ENCODE assay signal across 25 cellular contexts in the genomic region with DNA sequence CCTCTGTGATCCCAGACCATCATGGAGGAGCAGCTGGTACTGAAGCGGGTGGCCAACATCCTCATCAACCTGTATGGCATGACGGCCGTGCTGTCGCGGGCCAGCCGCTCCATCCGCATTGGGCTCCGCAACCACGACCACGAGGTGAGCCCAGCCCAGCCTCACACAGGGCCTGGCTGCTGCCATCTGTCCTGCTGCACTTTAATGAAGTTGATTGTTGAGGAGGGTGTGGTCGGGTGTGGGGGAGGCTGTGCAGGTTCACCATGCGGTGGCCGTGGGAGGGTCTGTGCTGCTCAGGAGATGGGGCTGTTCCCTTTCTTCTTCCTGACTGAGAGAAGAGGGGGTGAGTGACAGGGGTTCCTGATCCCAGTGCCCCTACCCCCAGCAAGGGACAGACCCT.
"Had no signal": no experiment of that assay in that cellular context is flagged by ENCODE, and none has a peak within 500 bp of the region (broad histone marks: within the 10 kb centered on the region; RNA-seq: fewer than 3 reads in every experiment).

No MANE protein-coding gene starts in this region.

- H3K27me3 Mint-ChIP-seq: activated CD4-positive, alpha-beta memory T cell treated with anti-CD3 and anti-CD28 coated beads, Interleukin-2, amount 10 ng/mL, durations not matched to agents 7 days and 5 days; activated CD4-positive, alpha-beta T cell treated with anti-CD3 and anti-CD28 coated beads, Interleukin-2, amount 10 ng/mL, durations not matched to agents 7 days and 5 days; activated naive CD4-positive, alpha-beta T cell treated with anti-CD3 and anti-CD28 coated beads, Interleukin-2, amount 50 U/mL, for 24 hours; activated naive CD8-positive, alpha-beta T cell treated with anti-CD3 and anti-CD28 coated beads, Interleukin-2, amount 50 U/mL, for 24 hours; activated T-cell treated with anti-CD3 and anti-CD28 coated beads, Interleukin-2, amount 50 U/mL, for 24 hours; central memory CD8-positive, alpha-beta T cell; naive thymus-derived CD4-positive, alpha-beta T cell; stimulated activated memory B cell treated with anti-CD40 and anti-IgM and Interleukin-4, amounts not matched to agents 10 μg/mL and 1 μg/mL and 100 μg/mL, for 72 hours; T-helper 17 cell had no signal

- H3K4me1 ChIP-seq: pancreas, psoas muscle, suprapubic skin, tibial artery had no signal

- H3K9me3 Mint-ChIP-seq: activated CD4-positive, alpha-beta memory T cell treated with anti-CD3 and anti-CD28 coated beads, Interleukin-2, amount 10 ng/mL, durations not matched to agents 7 days and 5 days; activated CD4-positive, alpha-beta T cell treated with anti-CD3 and anti-CD28 coated beads, Interleukin-2, amount 10 ng/mL, durations not matched to agents 7 days and 5 days; activated naive CD4-positive, alpha-beta T cell treated with anti-CD3 and anti-CD28 coated beads, Interleukin-2, amount 50 U/mL, for 24 hours; activated naive CD8-positive, alpha-beta T cell treated with anti-CD3 and anti-CD28 coated beads, Interleukin-2, amount 50 U/mL, for 24 hours; activated T-cell treated with anti-CD3 and anti-CD28 coated beads, Interleukin-2, amount 50 U/mL, for 24 hours; central memory CD8-positive, alpha-beta T cell; naive thymus-derived CD4-positive, alpha-beta T cell; stimulated activated memory B cell treated with anti-CD40 and anti-IgM and Interleukin-4, amounts not matched to agents 10 μg/mL and 1 μg/mL and 100 μg/mL, for 72 hours; WTC11 had no signal

- DNase-seq: activated CD4-positive, alpha-beta memory T cell treated with anti-CD3 and anti-CD28 coated beads, Interleukin-2, amount 10 ng/mL, durations not matched to agents 7 days and 5 days; activated CD4-positive, alpha-beta T cell treated with anti-CD3 and anti-CD28 coated beads for 1 hour; activated CD4-positive, alpha-beta T cell treated with anti-CD3 and anti-CD28 coated beads, Interleukin-2, amount 10 ng/mL, durations not matched to agents 7 days and 5 days; activated CD8-positive, alpha-beta memory T cell treated with anti-CD3 and anti-CD28 coated beads, Interleukin-2, amount 50 U/mL, for 48 hours; activated naive CD8-positive, alpha-beta T cell treated with anti-CD3 and anti-CD28 coated beads, Interleukin-2, amount 50 U/mL, for 24 hours; activated T-cell treated with anti-CD3 and anti-CD28 coated beads, Interleukin-2, amount 50 U/mL, for 24 hours; amygdala; effector CD8-positive, alpha-beta T cell; midbrain; naive thymus-derived CD4-positive, alpha-beta T cell; pancreas; psoas muscle; stimulated activated CD4-positive, alpha-beta T cell treated with anti-CD3 and anti-CD28 coated beads, Interleukin-1b, Interleukin-23, amount 100 ng/mL, for 48 hours; stimulated activated CD4-positive, alpha-beta T cell treated with anti-CD3 and anti-CD28 coated beads, Interleukin-4, amount 100 ng/mL, for 4 hours; stimulated activated CD8-positive, alpha-beta memory T cell treated with anti-CD3 and anti-CD28 coated beads, Interleukin-4, amount 100 ng/mL, for 48 hours; T-helper 17 cell; T1000; tibial artery had no signal

- ATAC-seq: activated naive CD8-positive, alpha-beta T cell treated with anti-CD3 and anti-CD28 coated beads, Interleukin-2, amount 50 U/mL, for 24 hours; naive thymus-derived CD4-positive, alpha-beta T cell; pancreas; stimulated activated memory B cell treated with anti-CD40 and anti-IgM and Interleukin-4, amounts not matched to agents 10 μg/mL and 1 μg/mL and 100 μg/mL, for 72 hours; T-helper 17 cell; WTC11 had no signal

- H3K4me2 ChIP-seq: smooth muscle cell had no signal

- FAIRE-seq: frontal cortex, pancreas had no signal

- H3K4me1 Mint-ChIP-seq: activated CD4-positive, alpha-beta memory T cell treated with anti-CD3 and anti-CD28 coated beads, Interleukin-2, amount 10 ng/mL, durations not matched to agents 7 days and 5 days; activated CD4-positive, alpha-beta T cell treated with anti-CD3 and anti-CD28 coated beads, Interleukin-2, amount 10 ng/mL, durations not matched to agents 7 days and 5 days; activated naive CD4-positive, alpha-beta T cell treated with anti-CD3 and anti-CD28 coated beads, Interleukin-2, amount 50 U/mL, for 24 hours; activated naive CD8-positive, alpha-beta T cell treated with anti-CD3 and anti-CD28 coated beads, Interleukin-2, amount 50 U/mL, for 24 hours; central memory CD8-positive, alpha-beta T cell; naive thymus-derived CD4-positive, alpha-beta T cell; stimulated activated memory B cell treated with anti-CD40 and anti-IgM and Interleukin-4, amounts not matched to agents 10 μg/mL and 1 μg/mL and 100 μg/mL, for 72 hours; T-helper 17 cell; WTC11 had no signal

- H3K4me3 ChIP-seq: pancreas, psoas muscle, smooth muscle cell, suprapubic skin, tibial artery had no signal

- H3K9me3 ChIP-seq: pancreas, psoas muscle, suprapubic skin, tibial artery had no signal

- H3K4me3 Mint-ChIP-seq: activated CD4-positive, alpha-beta memory T cell treated with anti-CD3 and anti-CD28 coated beads, Interleukin-2, amount 10 ng/mL, durations not matched to agents 7 days and 5 days; activated CD4-positive, alpha-beta T cell treated with anti-CD3 and anti-CD28 coated beads, Interleukin-2, amount 10 ng/mL, durations not matched to agents 7 days and 5 days; activated naive CD4-positive, alpha-beta T cell treated with anti-CD3 and anti-CD28 coated beads, Interleukin-2, amount 50 U/mL, for 24 hours; activated naive CD8-positive, alpha-beta T cell treated with anti-CD3 and anti-CD28 coated beads, Interleukin-2, amount 50 U/mL, for 24 hours; activated T-cell treated with anti-CD3 and anti-CD28 coated beads, Interleukin-2, amount 50 U/mL, for 24 hours; central memory CD8-positive, alpha-beta T cell; naive thymus-derived CD4-positive, alpha-beta T cell; stimulated activated memory B cell treated with anti-CD40 and anti-IgM and Interleukin-4, amounts not matched to agents 10 μg/mL and 1 μg/mL and 100 μg/mL, for 72 hours; T-helper 17 cell; WTC11 had no signal

- H3K27ac Mint-ChIP-seq: activated CD4-positive, alpha-beta memory T cell treated with anti-CD3 and anti-CD28 coated beads, Interleukin-2, amount 10 ng/mL, durations not matched to agents 7 days and 5 days; activated naive CD4-positive, alpha-beta T cell treated with anti-CD3 and anti-CD28 coated beads, Interleukin-2, amount 50 U/mL, for 24 hours; activated naive CD8-positive, alpha-beta T cell treated with anti-CD3 and anti-CD28 coated beads, Interleukin-2, amount 50 U/mL, for 24 hours; activated T-cell treated with anti-CD3 and anti-CD28 coated beads, Interleukin-2, amount 50 U/mL, for 24 hours; stimulated activated memory B cell treated with anti-CD40 and anti-IgM and Interleukin-4, amounts not matched to agents 10 μg/mL and 1 μg/mL and 100 μg/mL, for 72 hours; T-helper 17 cell; WTC11 had no signal

- H3K27me3 ChIP-seq: pancreas, suprapubic skin, tibial artery had no signal

- H3K27ac ChIP-seq: pancreas, psoas muscle, suprapubic skin, tibial artery had no signal
